In genomic region chr17:59558953-59559352, GRCh38 we compare ENCODE assay signal across 1 cellular context.
TF ChIP-seq lines count a peak whose summit lies in the region.

No MANE protein-coding gene starts in this region.

TF ChIP-seq in K562, 482 proteins besides CTCF, POLR2A, EP300 and RAD21 (continued from another document):
- TF ChIP-seq, protein P1, sequence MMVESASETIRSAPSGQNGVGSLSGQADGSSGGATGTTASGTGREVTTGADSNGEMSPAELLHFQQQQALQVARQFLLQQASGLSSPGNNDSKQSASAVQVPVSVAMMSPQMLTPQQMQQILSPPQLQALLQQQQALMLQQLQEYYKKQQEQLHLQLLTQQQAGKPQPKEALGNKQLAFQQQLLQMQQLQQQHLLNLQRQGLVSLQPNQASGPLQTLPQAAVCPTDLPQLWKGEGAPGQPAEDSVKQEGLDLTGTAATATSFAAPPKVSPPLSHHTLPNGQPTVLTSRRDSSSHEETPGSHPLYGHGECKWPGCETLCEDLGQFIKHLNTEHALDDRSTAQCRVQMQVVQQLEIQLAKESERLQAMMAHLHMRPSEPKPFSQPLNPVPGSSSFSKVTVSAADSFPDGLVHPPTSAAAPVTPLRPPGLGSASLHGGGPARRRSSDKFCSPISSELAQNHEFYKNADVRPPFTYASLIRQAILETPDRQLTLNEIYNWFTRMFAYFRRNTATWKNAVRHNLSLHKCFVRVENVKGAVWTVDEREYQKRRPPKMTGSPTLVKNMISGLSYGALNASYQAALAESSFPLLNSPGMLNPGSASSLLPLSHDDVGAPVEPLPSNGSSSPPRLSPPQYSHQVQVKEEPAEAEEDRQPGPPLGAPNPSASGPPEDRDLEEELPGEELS (CRISPR knock-in tag; IDR thresholded peaks at IDR 0.05; ENCODE audit: borderline replicate concordance), result no peak
- TF ChIP-seq NR2F6 (CRISPR knock-in tag; IDR thresholded peaks at IDR 0.05) (no peak), ZNF217 (CRISPR knock-in tag; IDR thresholded peaks at IDR 0.05) (no peak), CHD2 (IDR thresholded peaks at IDR 0.05; ENCODE audit: low read depth, low read length) (no peak), DPF2 (IDR thresholded peaks at IDR 0.05) (no peak), XRCC3 (IDR thresholded peaks at IDR 0.05) (no peak), ZNF282 (CRISPR knock-in tag; IDR thresholded peaks at IDR 0.05) (no peak), CEBPZ (IDR thresholded peaks at IDR 0.05; ENCODE audit: borderline replicate concordance, low read depth, low read length) (no peak), NRF1 (conservative IDR thresholded peaks at IDR 0.05 in 1 of 2, IDR thresholded peaks at IDR 0.05 in 1 of 2) (no peak), SRSF1 (IDR thresholded peaks at IDR 0.05; ENCODE audit: low read depth, low read length) (no peak)
- TF ChIP-seq, protein P2, sequence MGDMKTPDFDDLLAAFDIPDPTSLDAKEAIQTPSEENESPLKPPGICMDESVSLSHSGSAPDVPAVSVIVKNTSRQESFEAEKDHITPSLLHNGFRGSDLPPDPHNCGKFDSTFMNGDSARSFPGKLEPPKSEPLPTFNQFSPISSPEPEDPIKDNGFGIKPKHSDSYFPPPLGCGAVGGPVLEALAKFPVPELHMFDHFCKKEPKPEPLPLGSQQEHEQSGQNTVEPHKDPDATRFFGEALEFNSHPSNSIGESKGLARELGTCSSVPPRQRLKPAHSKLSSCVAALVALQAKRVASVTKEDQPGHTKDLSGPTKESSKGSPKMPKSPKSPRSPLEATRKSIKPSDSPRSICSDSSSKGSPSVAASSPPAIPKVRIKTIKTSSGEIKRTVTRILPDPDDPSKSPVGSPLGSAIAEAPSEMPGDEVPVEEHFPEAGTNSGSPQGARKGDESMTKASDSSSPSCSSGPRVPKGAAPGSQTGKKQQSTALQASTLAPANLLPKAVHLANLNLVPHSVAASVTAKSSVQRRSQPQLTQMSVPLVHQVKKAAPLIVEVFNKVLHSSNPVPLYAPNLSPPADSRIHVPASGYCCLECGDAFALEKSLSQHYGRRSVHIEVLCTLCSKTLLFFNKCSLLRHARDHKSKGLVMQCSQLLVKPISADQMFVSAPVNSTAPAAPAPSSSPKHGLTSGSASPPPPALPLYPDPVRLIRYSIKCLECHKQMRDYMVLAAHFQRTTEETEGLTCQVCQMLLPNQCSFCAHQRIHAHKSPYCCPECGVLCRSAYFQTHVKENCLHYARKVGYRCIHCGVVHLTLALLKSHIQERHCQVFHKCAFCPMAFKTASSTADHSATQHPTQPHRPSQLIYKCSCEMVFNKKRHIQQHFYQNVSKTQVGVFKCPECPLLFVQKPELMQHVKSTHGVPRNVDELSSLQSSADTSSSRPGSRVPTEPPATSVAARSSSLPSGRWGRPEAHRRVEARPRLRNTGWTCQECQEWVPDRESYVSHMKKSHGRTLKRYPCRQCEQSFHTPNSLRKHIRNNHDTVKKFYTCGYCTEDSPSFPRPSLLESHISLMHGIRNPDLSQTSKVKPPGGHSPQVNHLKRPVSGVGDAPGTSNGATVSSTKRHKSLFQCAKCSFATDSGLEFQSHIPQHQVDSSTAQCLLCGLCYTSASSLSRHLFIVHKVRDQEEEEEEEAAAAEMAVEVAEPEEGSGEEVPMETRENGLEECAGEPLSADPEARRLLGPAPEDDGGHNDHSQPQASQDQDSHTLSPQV (IDR thresholded peaks at IDR 0.05), result no peak
- TF ChIP-seq, protein P3, sequence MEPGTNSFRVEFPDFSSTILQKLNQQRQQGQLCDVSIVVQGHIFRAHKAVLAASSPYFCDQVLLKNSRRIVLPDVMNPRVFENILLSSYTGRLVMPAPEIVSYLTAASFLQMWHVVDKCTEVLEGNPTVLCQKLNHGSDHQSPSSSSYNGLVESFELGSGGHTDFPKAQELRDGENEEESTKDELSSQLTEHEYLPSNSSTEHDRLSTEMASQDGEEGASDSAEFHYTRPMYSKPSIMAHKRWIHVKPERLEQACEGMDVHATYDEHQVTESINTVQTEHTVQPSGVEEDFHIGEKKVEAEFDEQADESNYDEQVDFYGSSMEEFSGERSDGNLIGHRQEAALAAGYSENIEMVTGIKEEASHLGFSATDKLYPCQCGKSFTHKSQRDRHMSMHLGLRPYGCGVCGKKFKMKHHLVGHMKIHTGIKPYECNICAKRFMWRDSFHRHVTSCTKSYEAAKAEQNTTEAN (CRISPR knock-in tag; IDR thresholded peaks at IDR 0.05), result no peak
